ENCODE assay signal across 13 cellular contexts in the genomic region with DNA sequence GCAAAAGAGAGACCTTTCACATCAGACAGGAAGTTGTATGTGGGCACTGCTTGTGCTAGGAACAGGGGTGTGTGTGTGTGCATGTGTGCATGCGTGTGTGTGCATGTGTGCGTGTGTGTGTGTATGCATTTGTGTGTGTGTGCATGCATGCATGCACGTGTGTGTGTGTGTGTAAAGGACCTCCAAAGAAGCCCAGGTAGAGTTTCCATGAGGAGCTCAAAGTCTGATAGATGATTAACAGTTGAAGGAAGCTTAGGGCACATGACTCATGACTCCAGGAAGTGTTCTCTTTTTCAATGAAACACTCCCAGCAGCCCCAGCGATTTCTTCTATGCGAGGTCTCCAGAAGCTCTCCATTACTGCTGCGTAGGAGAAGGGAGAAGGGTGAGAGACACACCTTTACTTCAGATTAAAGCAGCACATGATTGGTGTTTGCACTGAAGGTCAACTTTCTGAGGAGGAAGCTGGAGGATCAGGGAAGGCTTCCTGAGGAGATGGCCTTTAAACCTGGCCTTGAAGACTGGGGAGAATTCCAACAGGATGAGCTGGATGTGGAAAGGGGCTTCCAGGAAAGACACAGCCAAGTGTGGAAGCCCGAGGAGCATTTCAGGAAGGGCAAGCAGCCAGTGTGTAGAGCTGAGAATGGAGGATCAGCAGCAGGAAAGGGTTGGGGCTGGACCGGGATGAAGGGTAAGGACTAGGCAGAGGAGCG.
A peak's percentile ranks its signal among the peaks of the same experiment; 100 is the strongest.
DNase-seq lines count a peak whose midpoint lies in the region; ATAC-seq and TF ChIP-seq lines count a peak whose summit lies in the region.
"Had no signal": no experiment of that assay in that cellular context is flagged by ENCODE, and none has a peak within 500 bp of the region (broad histone marks: within the 10 kb centered on the region; RNA-seq: fewer than 3 reads in every experiment).

No MANE protein-coding gene starts in this region.

- WGBS in body of pancreas, 2 donors = 55 to 57% methylated on average over 9 of the region's 9 CpGs

- H4K20me1 ChIP-seq in OCI-LY7 (ENCODE audit: insufficient read depth, low read length) (no peaks in the 10 kb centered on the region), fibroblast of lung (ENCODE audit: control insufficient read depth, extremely low read depth, insufficient read depth, low read length) (no peaks in the 10 kb centered on the region)

- H3K27ac ChIP-seq in OCI-LY7 (ENCODE audit: low read depth, low read length, poor library complexity, severe bottlenecking) = no peak overlapping the region
- H3K27ac ChIP-seq in fibroblast of lung (ENCODE audit: insufficient read depth, low read length) = no peak overlapping the region
- H3K27ac ChIP-seq in body of pancreas = no peak overlapping the region
- no peak overlapping the region for H3K27ac ChIP-seq in breast epithelium
- H3K27ac ChIP-seq: heart left ventricle, prostate gland, RWPE1 had no signal

- H2AFZ ChIP-seq in OCI-LY7 (ENCODE audit: low read length) = peak overlapping the region; percentile 61; the same call in 1 of the 2 replicates
- peak overlapping the region; percentile 35 for H2AFZ ChIP-seq in fibroblast of lung (ENCODE audit: low read length)

- H3K9me2 ChIP-seq in OCI-LY7 (ENCODE audit: insufficient read depth, low read length) = no peaks in the 10 kb centered on the region

- intact Hi-C loops in OCI-LY7 (cut with micrococcal nuclease; ENCODE audit: unreplicated experiment) (no loop called here), body of pancreas (cut with DNase I) (no loop called here), breast epithelium (cut with DNase I; ENCODE audit: low total_unique reads) (no loop called here)

- TF ChIP-seq POLR2A in body of pancreas (IDR thresholded peaks at IDR 0.05) = no peak
- TF ChIP-seq POLR2A in breast epithelium (IDR thresholded peaks at IDR 0.05) = no peak

- TF ChIP-seq CTCF in OCI-LY7 (conservative IDR thresholded peaks at IDR 0.05; ENCODE audit: low read length) (no peak), fibroblast of lung (conservative IDR thresholded peaks at IDR 0.05 in 1 of 2, IDR thresholded peaks at IDR 0.05 in 1 of 2; ENCODE audit: low read depth in 1 of 2, low read length in 2 of 2) (no peak), body of pancreas (IDR thresholded peaks at IDR 0.05) (no peak), BE2C (IDR thresholded peaks at IDR 0.05; ENCODE audit: low read depth, low read length) (no peak), breast epithelium (IDR thresholded peaks at IDR 0.05) (no peak)

- H3K4me3 ChIP-seq in OCI-LY7 (ENCODE audit: low read depth, low read length, poor library complexity, severe bottlenecking) = no peak overlapping the region
- no peak overlapping the region for H3K4me3 ChIP-seq in fibroblast of lung (replicated peaks in 1 of 4; ENCODE audit: control extremely low read depth in 1 of 4, insufficient read depth in 1 of 4, low read depth in 3 of 4, low read length in 4 of 4)
- H3K4me3 ChIP-seq in body of pancreas = no peak overlapping the region
- H3K4me3 ChIP-seq in BE2C (ENCODE audit: low read depth, low read length) = no peak overlapping the region
- H3K4me3 ChIP-seq in breast epithelium = no peak overlapping the region
- H3K4me3 ChIP-seq: heart left ventricle, prostate gland had no signal

- H3K36me3 ChIP-seq in OCI-LY7 (ENCODE audit: insufficient read depth, low read length) (no peaks in the 10 kb centered on the region), fibroblast of lung (ENCODE audit: control insufficient read depth, insufficient read depth, low read length) (no peaks in the 10 kb centered on the region), body of pancreas (replicated peaks in 1 of 2; ENCODE audit: insufficient read depth in 1 of 2, low read depth in 2 of 2) (no peaks in the 10 kb centered on the region), BE2C (no peaks in the 10 kb centered on the region), breast epithelium (no peaks in the 10 kb centered on the region)
- H3K36me3 ChIP-seq: heart left ventricle, prostate gland had no signal

- BruUV-seq in OCI-LY7 (replicated peaks; lab: Mats Ljungman, UMichigan) = no TSS peak

- H3K79me2 ChIP-seq in OCI-LY7 (ENCODE audit: insufficient read depth, low read depth, low read length) (no peaks in the 10 kb centered on the region), fibroblast of lung (ENCODE audit: control insufficient read depth, insufficient read depth, low read length) (no peaks in the 10 kb centered on the region)

- H3K9ac ChIP-seq in fibroblast of lung (ENCODE audit: insufficient read depth, low read length) = no peak overlapping the region

- peak; percentile 43 for DNase-seq in ACHN
- DNase-seq in OCI-LY7 (ENCODE audit: low spot score) = no peak
- DNase-seq in fibroblast of lung (ENCODE audit: low read depth in 2 of 2) = no peak
- DNase-seq in body of pancreas = no peak
- no peak for DNase-seq in BE2C
- DNase-seq in NCI-H526 treated with DMSO at 0.1 percent for 48 hours (lab: John Stamatoyannopoulos, UW) = no peak
- no peak for DNase-seq in breast epithelium (ENCODE audit: low spot score in 2 of 2)
- DNase-seq: CD4-positive, alpha-beta memory T cell; heart left ventricle; NCI-H2107 had no signal

- CTCF ChIA-PET in OCI-LY7 (lab: Charles Lee; ENCODE audit: unreplicated experiment) = interaction anchor here (0.8 kb wide), 1 partner anchor 289 kb away, joined by 4 read pairs; no protein-coding TSS in a partner anchor

- in situ Hi-C loops in ACHN (cut with HindIII; ENCODE audit: low pct_ligation_motif_present, low pct_unique_long_range_greater_than_20kb, low sequenced_read_pairs) = no loop called here

- no peaks in the 10 kb centered on the region for H3K27me3 ChIP-seq in fibroblast of lung (ENCODE audit: control insufficient read depth, insufficient read depth, low read length)
- no peaks in the 10 kb centered on the region for H3K27me3 ChIP-seq in body of pancreas
- H3K27me3 ChIP-seq in BE2C = no peaks in the 10 kb centered on the region
- H3K27me3 ChIP-seq in breast epithelium = no peaks in the 10 kb centered on the region

- ATAC-seq in GM18498 (IDR thresholded peaks at IDR 0.05; ENCODE audit: unreplicated experiment) = peak; percentile 31
- no peak for ATAC-seq in body of pancreas
- ATAC-seq: heart left ventricle had no signal

- H3K4me1 ChIP-seq in OCI-LY7 (ENCODE audit: insufficient read depth, low read length, poor library complexity, severe bottlenecking) = peaks cover 9% of the 10 kb centered on the region
- no peaks in the 10 kb centered on the region for H3K4me1 ChIP-seq in fibroblast of lung (ENCODE audit: control insufficient read depth, extremely low read depth, insufficient read depth, low read length)
- H3K4me1 ChIP-seq in body of pancreas = peaks cover 5% of the 10 kb centered on the region
- H3K4me1 ChIP-seq in BE2C = no peaks in the 10 kb centered on the region
- no peaks in the 10 kb centered on the region for H3K4me1 ChIP-seq in breast epithelium
- H3K4me1 ChIP-seq: prostate gland had no signal

- H3K4me2 ChIP-seq in OCI-LY7 (ENCODE audit: low read length) (0 out of 2 replicates have a peak overlapping the region, but pooled peaks have one; percentile 4), fibroblast of lung (ENCODE audit: extremely low read depth, insufficient read depth, low read length) (no peak overlapping the region)

- H3K9me3 ChIP-seq in OCI-LY7 (ENCODE audit: low read length) = no peaks in the 10 kb centered on the region
- no peaks in the 10 kb centered on the region for H3K9me3 ChIP-seq in fibroblast of lung (ENCODE audit: control insufficient read depth, insufficient read depth, low read depth, low read length)
- H3K9me3 ChIP-seq in body of pancreas = no peaks in the 10 kb centered on the region
- H3K9me3 ChIP-seq in BE2C = no peaks in the 10 kb centered on the region
- peaks cover 0 to 6% of the 10 kb centered on the region in 2 donors for H3K9me3 ChIP-seq in breast epithelium
- H3K9me3 ChIP-seq: heart left ventricle, prostate gland had no signal

- POLR2A ChIA-PET in OCI-LY7 (lab: Charles Lee) = interaction anchor here (0.6 kb wide), 1 partner anchor 28 kb away, joined by 3 read pairs; no protein-coding TSS in a partner anchor
